In the genomic region with DNA sequence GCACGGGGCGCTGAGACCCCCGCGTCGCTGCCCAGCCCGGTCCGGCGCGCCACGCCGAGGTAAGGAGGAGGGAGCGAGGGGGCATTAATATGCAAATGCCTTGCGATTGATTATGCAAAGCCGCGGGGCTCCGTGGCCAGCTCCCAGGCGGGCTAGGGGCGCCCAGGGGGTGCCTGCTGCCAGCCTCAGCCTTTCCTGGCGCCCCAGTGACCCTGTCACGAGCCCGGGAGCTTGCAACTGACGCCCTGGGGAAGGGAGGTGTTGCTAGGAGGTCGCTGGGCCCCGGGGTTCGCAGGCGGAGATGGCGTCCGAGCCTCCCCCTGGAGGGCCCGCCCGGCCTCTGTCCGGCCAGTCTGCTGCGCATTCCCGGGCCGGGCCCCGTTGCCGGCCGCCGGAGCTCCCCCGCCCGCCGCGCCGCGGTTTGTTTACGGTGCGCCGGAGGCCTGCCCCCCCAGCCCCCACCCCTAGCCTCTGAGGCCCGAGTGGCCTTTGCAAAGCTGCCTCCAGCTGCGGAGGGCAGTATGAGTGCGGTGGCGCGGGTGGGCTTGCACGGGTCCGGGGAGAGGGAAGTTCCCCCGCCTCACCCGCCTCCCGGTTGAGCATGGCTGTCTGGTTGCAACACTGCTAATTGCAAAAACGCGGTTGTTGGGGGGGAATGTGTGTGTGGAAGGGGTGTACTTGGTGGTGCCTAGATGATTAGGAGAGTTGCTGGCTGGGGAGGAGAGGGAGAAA, we compare ENCODE assay signal across 8 cellular contexts. TPM values are rescaled to one million over a fixed set of nuclear protein-coding genes. Genes with fewer than 3 reads are reported as not detected.
DNase-seq lines count a peak whose midpoint lies in the region; ATAC-seq, FAIRE-seq and TF ChIP-seq lines count a peak whose summit lies in the region.

No MANE protein-coding gene starts in this region.

- intact Hi-C loops in Panc1 (cut with micrococcal nuclease; ENCODE audit: unreplicated experiment) = no loop called here
- intact Hi-C loops in MCF 10A (cut with micrococcal nuclease) = loop anchor here (1.0 to 2.0 kb wide), 2 partner anchors 24 to 50 kb away; no protein-coding TSS in a partner anchor
- intact Hi-C loops in kidney (cut with DNase I) = no loop called here

- no peaks in the 10 kb centered on the region for H3K27me3 ChIP-seq in Panc1 (ENCODE audit: control insufficient read depth, insufficient read depth, low read length)

- CTCF ChIA-PET in Panc1 (lab: Charles Lee) (interaction anchor here (0.7 to 0.9 kb wide), 3 partner anchors 12 to 36 kb away, joined by 3 read pairs; no protein-coding TSS in a partner anchor), MCF 10A (lab: Yijun Ruan, JAX) (interaction anchor here (0.6 to 12.2 kb wide), 8 partner anchors 12 to 49 kb away, joined by 3 to 131 read pairs (median 8); a partner anchor contains a TSS)

- TF ChIP-seq CTCF in GM13977 (IDR thresholded peaks at IDR 0.05; ENCODE audit: extremely low read depth, insufficient read depth, missing control alignments) (no peak), Panc1 (IDR thresholded peaks at IDR 0.05) (no peak; the same call in 1 of the 2 replicates), MCF 10A (IDR thresholded peaks at IDR 0.05; ENCODE audit: unreplicated experiment) (no peak), kidney (IDR thresholded peaks at IDR 0.05; ENCODE audit: borderline replicate concordance, extremely low read depth, insufficient read depth) (no peak)

- peak overlapping the region; percentile 67 to 84 for H3K4me3 ChIP-seq in Panc1 (ENCODE audit: low read depth in 2 of 2, low read length in 2 of 2)
- H3K4me3 ChIP-seq in kidney (ENCODE audit: low read length in 2 of 2) = peak overlapping the region; percentile 79 to 90

- peak; percentile 38 for ATAC-seq in HG02798 (IDR thresholded peaks at IDR 0.05; ENCODE audit: poor library complexity, unreplicated experiment)
- peak; percentile 73 for ATAC-seq in Panc1
- peak; percentile 58 to 76 for ATAC-seq in stimulated activated naive B cell treated with anti-CD40 and anti-IgM and Interleukin-4, amounts not matched to agents 10 μg/mL and 1 μg/mL and 100 μg/mL, for 72 hours (replicated peaks)

- no peaks in the 10 kb centered on the region for H3K9me3 ChIP-seq in Panc1 (ENCODE audit: control insufficient read depth, insufficient read depth, low read depth, low read length)
- no peaks in the 10 kb centered on the region for H3K9me3 ChIP-seq in kidney (ENCODE audit: control insufficient read depth in 1 of 2, low read length in 2 of 2)

- no peaks in the 10 kb centered on the region for H3K9me3 Mint-ChIP-seq in MCF 10A (ENCODE audit: unreplicated experiment)
- H3K9me3 Mint-ChIP-seq in stimulated activated naive B cell treated with anti-CD40 and anti-IgM and Interleukin-4, amounts not matched to agents 10 μg/mL and 1 μg/mL and 100 μg/mL, for 72 hours = no peaks in the 10 kb centered on the region

- peak overlapping the region; percentile 71 to 74 for H3K9ac ChIP-seq in kidney (ENCODE audit: low read length in 2 of 2)

- in situ Hi-C loops in GM13977 (cut with MboI; ENCODE audit: low pct_unique_long_range_greater_than_20kb, low sequenced_read_pairs, unreplicated experiment) = no loop called here
- in situ Hi-C loops in Panc1 (cut with HindIII; ENCODE audit: low pct_unique_long_range_greater_than_20kb, low sequenced_read_pairs) = no loop called here

- H3K27me3 Mint-ChIP-seq in MCF 10A (ENCODE audit: insufficient read depth, unreplicated experiment) = no peaks in the 10 kb centered on the region
- H3K27me3 Mint-ChIP-seq in stimulated activated naive B cell treated with anti-CD40 and anti-IgM and Interleukin-4, amounts not matched to agents 10 μg/mL and 1 μg/mL and 100 μg/mL, for 72 hours = peaks cover 0 to 11% of the 10 kb centered on the region in 2 donors

- peaks cover 27% of the 10 kb centered on the region for H3K4me1 ChIP-seq in Panc1 (ENCODE audit: control insufficient read depth, insufficient read depth, low read length)
- H3K4me1 ChIP-seq in kidney (ENCODE audit: control insufficient read depth in 1 of 2, insufficient read depth in 1 of 2, low read depth in 1 of 2, low read length in 2 of 2) = peaks cover 29% of the 10 kb centered on the region in 2 donors

- peaks cover 37% of the 10 kb centered on the region for H3K4me1 Mint-ChIP-seq in MCF 10A (ENCODE audit: insufficient read depth, unreplicated experiment)
- peaks cover 30 to 47% of the 10 kb centered on the region in 2 donors for H3K4me1 Mint-ChIP-seq in stimulated activated naive B cell treated with anti-CD40 and anti-IgM and Interleukin-4, amounts not matched to agents 10 μg/mL and 1 μg/mL and 100 μg/mL, for 72 hours

- H3K27ac Mint-ChIP-seq in MCF 10A (ENCODE audit: low read depth, unreplicated experiment) = peak overlapping the region; percentile 27
- H3K27ac Mint-ChIP-seq in stimulated activated naive B cell treated with anti-CD40 and anti-IgM and Interleukin-4, amounts not matched to agents 10 μg/mL and 1 μg/mL and 100 μg/mL, for 72 hours = no peak overlapping the region

- DNase-seq in GM13977 (ENCODE audit: low spot score) (peak; percentile 61), Panc1 (ENCODE audit: low read depth, low spot score) (no peak), MCF 10A (ENCODE audit: unreplicated experiment) (peak; percentile 35), kidney (peak; percentile 88), COR-L47 (lab: John Stamatoyannopoulos, UW) (no peak)
- DNase-seq in stimulated activated naive B cell treated with anti-CD40 and anti-IgM and Interleukin-4, amounts not matched to agents 10 μg/mL and 1 μg/mL and 100 μg/mL, for 72 hours = no peak
- DNase-seq in stimulated activated naive CD4-positive, alpha-beta T cell treated with Interleukin-2 at 50 U/mL for 16 hours (lab: John Stamatoyannopoulos, UW) = no peak

- H3K36me3 Mint-ChIP-seq in MCF 10A (ENCODE audit: insufficient read depth, unreplicated experiment) = no peaks in the 10 kb centered on the region
- H3K36me3 Mint-ChIP-seq in stimulated activated naive B cell treated with anti-CD40 and anti-IgM and Interleukin-4, amounts not matched to agents 10 μg/mL and 1 μg/mL and 100 μg/mL, for 72 hours = no peaks in the 10 kb centered on the region

- H3K36me3 ChIP-seq in Panc1 (ENCODE audit: control insufficient read depth, insufficient read depth, low read length) (no peaks in the 10 kb centered on the region), kidney (ENCODE audit: control insufficient read depth in 1 of 2, insufficient read depth in 2 of 2, low read length in 2 of 2) (no peaks in the 10 kb centered on the region)

- H3K4me3 Mint-ChIP-seq in MCF 10A (ENCODE audit: unreplicated experiment) = peak overlapping the region; percentile 89
- peak overlapping the region; percentile 81 to 86 for H3K4me3 Mint-ChIP-seq in stimulated activated naive B cell treated with anti-CD40 and anti-IgM and Interleukin-4, amounts not matched to agents 10 μg/mL and 1 μg/mL and 100 μg/mL, for 72 hours

- BruUV-seq in Panc1 (replicated peaks; lab: Mats Ljungman, UMichigan) (no TSS peak), MCF 10A (replicated peaks; lab: Mats Ljungman, UMichigan) (no TSS peak)

- no peak for FAIRE-seq in kidney (lab: Jason Lieb, UNC)

- POLR2A ChIA-PET in Panc1 (lab: Charles Lee) = interaction anchor here (0.5 to 0.6 kb wide), 2 partner anchors 9 to 58 kb away, joined by 3 to 7 read pairs; a partner anchor contains a TSS
- POLR2A ChIA-PET in MCF 10A (lab: Yijun Ruan, JAX) = interaction anchor here (0.6 to 7.9 kb wide), 12 partner anchors 9 to 281 kb away, joined by 3 to 99 read pairs (median 6); a partner anchor contains a TSS

- H3K27ac ChIP-seq in Panc1 (ENCODE audit: low read length) = peak overlapping the region; percentile 41; the same call in 1 of the 2 replicates
- H3K27ac ChIP-seq in kidney (ENCODE audit: low read depth in 2 of 2, low read length in 2 of 2) = peak overlapping the region; percentile 88 to 92

RNA-seq across cellular contexts. Expression of a gene that starts 0.4 kb away (rescaled TPM):
- total RNA-seq in Panc1 (2021; ENCODE audit: unreplicated experiment) (11.7 TPM), MCF 10A (2022) (5.5 and 6.4 TPM in 2 replicates), kidney (63.9 TPM)
- polyA plus RNA-seq in Panc1 (2012; ENCODE audit: insufficient read length) = 13.6 TPM
- 40.8 TPM for polyA plus RNA-seq in kidney (ENCODE audit: insufficient read depth, low read depth, low replicate concordance)

RNA-seq across cellular contexts. Expression of a gene that starts 9.0 kb away (rescaled TPM):
- total RNA-seq in Panc1 (2021; ENCODE audit: unreplicated experiment) = 93.9 TPM
- polyA plus RNA-seq in Panc1 (2012; ENCODE audit: insufficient read length) = 89.2 TPM
- total RNA-seq in MCF 10A (2022) = 66.6 and 88.5 TPM in 2 replicates
- total RNA-seq in kidney = 66.3 TPM
- polyA plus RNA-seq in kidney (ENCODE audit: insufficient read depth, low read depth, low replicate concordance) = 53.7 TPM

RNA-seq across cellular contexts. Expression of a gene that starts 37.2 kb away (rescaled TPM):
- 8.8 TPM for total RNA-seq in Panc1 (2021; ENCODE audit: unreplicated experiment)
- 8.6 TPM for polyA plus RNA-seq in Panc1 (2012; ENCODE audit: insufficient read length)
- 7.5 and 8.8 TPM in 2 replicates for total RNA-seq in MCF 10A (2022)
- 30.8 TPM for total RNA-seq in kidney
- 7.1 TPM for polyA plus RNA-seq in kidney (ENCODE audit: insufficient read depth, low read depth, low replicate concordance)

RNA-seq across cellular contexts. Expression of a gene that starts 48.0 kb away (rescaled TPM):
- total RNA-seq in Panc1 (2021; ENCODE audit: unreplicated experiment) (not detected), MCF 10A (2022) (9.6 and 17.1 TPM in 2 replicates), kidney (not detected)
- not detected for polyA plus RNA-seq in Panc1 (2012; ENCODE audit: insufficient read length)
- not detected for polyA plus RNA-seq in kidney (ENCODE audit: insufficient read depth, low read depth, low replicate concordance)

RNA-seq across cellular contexts. Expression of a gene that starts 58.6 kb away (rescaled TPM):
- total RNA-seq in Panc1 (2021; ENCODE audit: unreplicated experiment) (96.3 TPM), MCF 10A (2022) (59.8 and 62.2 TPM in 2 replicates), kidney (75.4 TPM)
- 48.8 TPM for polyA plus RNA-seq in Panc1 (2012; ENCODE audit: insufficient read length)
- 34.9 TPM for polyA plus RNA-seq in kidney (ENCODE audit: insufficient read depth, low read depth, low replicate concordance)

Comparison
In these comparisons a context has a peak if more than half of its experiments do, and no peak if none do; other contexts are left out.
1. DNase-seq: peak in GM13977 (single experiment), MCF 10A (single experiment) and kidney (single experiment); none in Panc1 (single experiment), stimulated activated naive B cell treated with anti-CD40 and anti-IgM and Interleukin-4, amounts not matched to agents 10 μg/mL and 1 μg/mL and 100 μg/mL, for 72 hours (single experiment), COR-L47 (single experiment) and stimulated activated naive CD4-positive, alpha-beta T cell treated with Interleukin-2 at 50 U/mL for 16 hours (single experiment).
2. Peak in every context shown above with its lines, with median percentiles within 50 percentile points of each other: ATAC-seq.